In genomic region chr14:49634547-49635334, GRCh38 we compare ENCODE assay signal across 8 cellular contexts. TPM values are rescaled to one million over a fixed set of nuclear protein-coding genes. Genes with fewer than 3 reads are reported as not detected.
DNase-seq lines count a peak whose midpoint lies in the region; ATAC-seq and TF ChIP-seq lines count a peak whose summit lies in the region.

TSS of gene DNAAF2 (minus strand) at chr14:49635244. CDS start at chr14:49635149, 95 bp downstream.

- H3K4me1 ChIP-seq in mammary epithelial cell (ENCODE audit: insufficient read depth, low read length): no peaks in the 10 kb centered on the region

- peak within 1 kb of the TSS; percentile 93 to 97 (median 95) for H3K4me3 Mint-ChIP-seq in immature natural killer cell

- H3K27ac Mint-ChIP-seq in immature natural killer cell: peak within 1 kb of the TSS; percentile 93 to 99 (median 99)

- peaks cover 5 to 9% (median 6%) of the 10 kb centered on the region in 3 donors for H3K36me3 Mint-ChIP-seq in immature natural killer cell

- intact Hi-C loops in mammary epithelial cell (cut with micrococcal nuclease): loop anchor here (1.0 to 2.0 kb wide), 4 partner anchors 36 to 218 kb away; partner anchors contain the start of genes KLHDC2, LRR1 and NEMF

- peak within 1 kb of the TSS; percentile 94 for H3K9ac ChIP-seq in mammary epithelial cell (ENCODE audit: insufficient read depth, low read length)

- TF ChIP-seq CTCF in WI38 (IDR thresholded peaks at IDR 0.05; ENCODE audit: low read depth, low read length) (no peak), mammary epithelial cell (conservative IDR thresholded peaks at IDR 0.05 in 1 of 2, IDR thresholded peaks at IDR 0.05 in 1 of 2; ENCODE audit: extremely low read depth in 1 of 2, insufficient read depth in 1 of 2, low read depth in 1 of 2, low read length in 2 of 2) (no peak)

- BruUV-seq in mammary epithelial cell (replicated peaks; lab: Mats Ljungman, UMichigan): no TSS peak

- 1% methylated on average over 15 of the region's 80 CpGs for WGBS in mammary epithelial cell (ENCODE audit: low coverage, missing lambda C conversion rate)

- dilution Hi-C loops in mammary epithelial cell (cut with HindIII; ENCODE audit: low sequenced_read_pairs): no loop called here

- peak within 1 kb of the TSS; percentile 92 for H3K4me2 ChIP-seq in mammary epithelial cell (ENCODE audit: insufficient read depth, low read depth, low read length)

- in situ Hi-C loops in mammary epithelial cell (cut with MboI; ENCODE audit: low sequenced_read_pairs in 2 of 2): loop anchor here (5.0 to 25.0 kb wide), 2 partner anchors 133 to 478 kb away; partner anchors contain the start of genes KLHDC2 (in 1 of the 2) and VCPKMT (in 1 of the 2)

- peaks cover 90% of the 10 kb centered on the region for H3K79me2 ChIP-seq in mammary epithelial cell (ENCODE audit: insufficient read depth, low read length)

- H3K27ac ChIP-seq in mammary epithelial cell (ENCODE audit: insufficient read depth, low read depth, low read length): peak within 1 kb of the TSS; percentile 94

- peaks cover 9 to 17% (median 15%) of the 10 kb centered on the region in 3 donors for H3K27me3 Mint-ChIP-seq in immature natural killer cell (ENCODE audit: low read depth in 3 of 3)

- no peaks in the 10 kb centered on the region for H3K9me3 ChIP-seq in mammary epithelial cell (replicated peaks; ENCODE audit: insufficient read depth, low read length)

- CTCF ChIA-PET in mammary epithelial cell (lab: Charles Lee; ENCODE audit: low non-redundant PET): interaction anchor here (0.5 to 1.4 kb wide), 4 partner anchors 11 to 219 kb away, joined by 3 to 12 read pairs (median 5); partner anchors contain the start of genes KLHDC2 and RPS29

- ATAC-seq in HG02973 (IDR thresholded peaks at IDR 0.05; ENCODE audit: unreplicated experiment): peak; percentile 26

- H4K20me1 ChIP-seq in mammary epithelial cell (ENCODE audit: insufficient read depth, low read length): no peaks in the 10 kb centered on the region

- H3K4me3 ChIP-seq in WI38 (ENCODE audit: low read depth, low read length): peak within 1 kb of the TSS; percentile 94
- peak within 1 kb of the TSS; percentile 91 to 94 (median 92) for H3K4me3 ChIP-seq in mammary epithelial cell (replicated peaks in 1 of 3; ENCODE audit: insufficient read depth in 1 of 3, low read depth in 2 of 3, low read length in 3 of 3)

- peaks cover 0 to 2% (median 0%) of the 10 kb centered on the region in 6 donors for H3K9me3 Mint-ChIP-seq in immature natural killer cell

- H3K27me3 ChIP-seq in mammary epithelial cell (ENCODE audit: insufficient read depth, low read length): no peaks in the 10 kb centered on the region

- H3K4me1 Mint-ChIP-seq in immature natural killer cell: peaks cover 52 to 78% of the 10 kb centered on the region in 2 donors

- peak within 1 kb of the TSS; percentile 88 for H2AFZ ChIP-seq in mammary epithelial cell (ENCODE audit: low read depth, low read length)

- H3K36me3 ChIP-seq in mammary epithelial cell (ENCODE audit: insufficient read depth, low read length): peaks cover 9% of the 10 kb centered on the region

- peak; percentile 32 to 69 for DNase-seq in NCI-H524 (lab: John Stamatoyannopoulos, UW)
- no peak for DNase-seq in NCI-H524 treated with DMSO at 0.1 percent for 48 hours (lab: John Stamatoyannopoulos, UW)
- DNase-seq in NCI-H187 (lab: John Stamatoyannopoulos, UW): peak; percentile 32 to 74
- peak; percentile 74 for DNase-seq in mammary epithelial cell
- DNase-seq in immature natural killer cell: peak; percentile 76 to 78 (median 77)
- DNase-seq in stimulated activated CD4-positive, alpha-beta T cell treated with anti-CD3 and anti-CD28 coated beads, Interleukin-12 subunit alpha, Interleukin-12 subunit beta, amount 100 ng/mL, for 4 hours: peak; percentile 54

RNA-seq across cellular contexts. Expression of gene DNAAF2, which starts in this region (rescaled TPM):
- total RNA-seq in mammary epithelial cell: 10 to 100 TPM in 1 of 2 donors, 1 to 10 TPM in 1; 7.9 to 10.5 TPM
- 6.0 TPM for polyA plus RNA-seq in mammary epithelial cell
- 2.2 TPM for polyA minus RNA-seq in mammary epithelial cell
- polyA plus RNA-seq in immature natural killer cell: 10 to 100 TPM; 13.3 to 17.2 (median 15.4) TPM
